Comparison of ENCODE assay signal across 1 cellular context in the genomic region with DNA sequence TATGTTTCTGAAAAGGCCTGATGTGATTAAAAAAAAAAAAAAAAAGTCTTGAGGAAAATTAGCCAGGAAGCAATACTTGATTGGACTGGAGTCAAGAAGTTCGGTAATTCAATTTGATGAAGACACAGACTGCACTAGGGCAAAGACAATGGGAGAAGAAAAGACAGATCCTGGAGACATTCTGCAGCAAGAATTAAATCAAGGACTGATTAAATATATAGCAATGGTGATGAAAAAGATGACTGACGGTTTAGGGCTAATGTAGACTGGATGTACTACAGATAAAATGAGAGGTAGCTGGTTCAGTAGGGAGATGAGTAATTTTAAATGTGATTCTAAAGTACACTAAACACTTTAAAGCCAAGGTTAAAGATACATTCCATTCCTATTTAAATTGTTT.
TF ChIP-seq lines count a peak whose summit lies in the region.

No MANE protein-coding gene starts in this region.

TF ChIP-seq in K562, 482 proteins besides CTCF, POLR2A, EP300 and RAD21:
- TF ChIP-seq ATF6 (CRISPR knock-in tag; IDR thresholded peaks at IDR 0.05) (no peak), HNRNPUL1 (IDR thresholded peaks at IDR 0.05; ENCODE audit: low read length) (no peak), POLR2G (IDR thresholded peaks at IDR 0.05; ENCODE audit: low read depth, low read length) (0 out of 2 replicates have a peak, but pooled peaks have one; percentile 10)
- TF ChIP-seq, protein P1, sequence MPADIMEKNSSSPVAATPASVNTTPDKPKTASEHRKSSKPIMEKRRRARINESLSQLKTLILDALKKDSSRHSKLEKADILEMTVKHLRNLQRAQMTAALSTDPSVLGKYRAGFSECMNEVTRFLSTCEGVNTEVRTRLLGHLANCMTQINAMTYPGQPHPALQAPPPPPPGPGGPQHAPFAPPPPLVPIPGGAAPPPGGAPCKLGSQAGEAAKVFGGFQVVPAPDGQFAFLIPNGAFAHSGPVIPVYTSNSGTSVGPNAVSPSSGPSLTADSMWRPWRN (IDR thresholded peaks at IDR 0.05; ENCODE audit: low read depth), result no peak
TF ChIP-seq in K562: peak in this region for 1.
